3 cellular contexts compared by ENCODE assay signal in the genomic region with DNA sequence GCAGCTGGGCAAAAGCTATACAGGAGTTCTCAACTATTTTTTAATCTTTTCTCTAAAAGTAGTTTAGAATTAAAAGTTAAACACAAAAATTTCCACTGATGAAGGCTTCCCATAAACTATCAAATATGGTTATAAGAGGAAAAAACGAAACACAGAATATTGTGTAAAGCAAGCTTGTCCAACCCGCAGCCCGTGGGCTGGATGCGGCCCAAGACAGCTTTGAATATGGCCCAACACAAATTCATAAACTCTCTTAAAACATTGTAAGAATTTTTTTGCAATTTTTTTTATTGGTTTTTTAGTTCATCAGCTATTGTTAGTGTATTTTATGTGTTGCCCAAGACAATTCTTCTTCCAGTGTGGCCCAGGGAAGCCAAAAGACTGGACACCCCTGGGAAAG. TPM values are rescaled to one million over a fixed set of nuclear protein-coding genes. Genes with fewer than 3 reads are reported as not detected.
"Had no signal": no experiment of that assay in that cellular context is flagged by ENCODE, and none has a peak within 500 bp of the region (broad histone marks: within the 10 kb centered on the region; RNA-seq: fewer than 3 reads in every experiment).

No MANE protein-coding gene starts in this region.

RNA-seq across cellular contexts. Expression of a gene that starts 23.4 kb away (rescaled TPM):
- total RNA-seq: K562, OCI-LY7 had no signal

RNA-seq across cellular contexts. Expression of a gene that starts 28.9 kb away (rescaled TPM):
- total RNA-seq: SK-MEL-5 had no signal
